Comparison of ENCODE assay signal across 8 cellular contexts in genomic region chr12:95117178-95117599, GRCh38. TPM values are rescaled to one million over a fixed set of nuclear protein-coding genes. Genes with fewer than 3 reads are reported as not detected.
DNase-seq lines count a peak whose midpoint lies in the region; ATAC-seq, FAIRE-seq and TF ChIP-seq lines count a peak whose summit lies in the region.

No MANE protein-coding gene starts in this region.

- H3K27ac Mint-ChIP-seq in activated CD4-positive, alpha-beta memory T cell treated with anti-CD3 and anti-CD28 coated beads, Interleukin-2, amount 10 ng/mL, durations not matched to agents 7 days and 5 days: no peak overlapping the region
- H3K27ac Mint-ChIP-seq in stimulated activated memory B cell treated with anti-CD40 and anti-IgM and Interleukin-4, amounts not matched to agents 10 μg/mL and 1 μg/mL and 100 μg/mL, for 72 hours: no peak overlapping the region

- ATAC-seq in GM19035 (IDR thresholded peaks at IDR 0.05; ENCODE audit: unreplicated experiment) (peak; percentile 73), HG03565 (IDR thresholded peaks at IDR 0.05; ENCODE audit: unreplicated experiment) (peak; percentile 63), mucosa of descending colon (peak; percentile 85)
- peak; percentile 76 for ATAC-seq in stimulated activated memory B cell treated with anti-CD40 and anti-IgM and Interleukin-4, amounts not matched to agents 10 μg/mL and 1 μg/mL and 100 μg/mL, for 72 hours

- peak; percentile 95 for FAIRE-seq in endometrium (lab: Jason Lieb, UNC)

- H3K27me3 Mint-ChIP-seq in activated CD4-positive, alpha-beta memory T cell treated with anti-CD3 and anti-CD28 coated beads, Interleukin-2, amount 10 ng/mL, durations not matched to agents 7 days and 5 days: no peaks in the 10 kb centered on the region
- no peaks in the 10 kb centered on the region for H3K27me3 Mint-ChIP-seq in stimulated activated memory B cell treated with anti-CD40 and anti-IgM and Interleukin-4, amounts not matched to agents 10 μg/mL and 1 μg/mL and 100 μg/mL, for 72 hours

- CTCF ChIA-PET in BJ (lab: Yijun Ruan, JAX): interaction anchor here (0.6 to 3.4 kb wide), 17 partner anchors 9 to 456 kb away, joined by 3 to 53 read pairs (median 3); partner anchors contain the start of genes FGD6 and VEZT
- CTCF ChIA-PET in activated CD4-positive, alpha-beta memory T cell treated with anti-CD3 and anti-CD28 coated beads, Interleukin-2, amount 10 ng/mL, durations not matched to agents 7 days and 5 days (lab: Charles Lee): interaction anchor here (0.6 to 3.3 kb wide), 9 partner anchors 11 to 881 kb away, joined by 3 to 70 read pairs (median 4); partner anchors contain the start of genes FGD6 and VEZT

- no peaks in the 10 kb centered on the region for H3K9me3 ChIP-seq in mucosa of descending colon

- no peak overlapping the region for H3K4me3 ChIP-seq in BJ (ENCODE audit: low read depth, low read length)
- no peak overlapping the region for H3K4me3 ChIP-seq in mucosa of descending colon

- H3K27me3 ChIP-seq in BJ (ENCODE audit: control insufficient read depth, insufficient read depth, low read length): no peaks in the 10 kb centered on the region

- no peaks in the 10 kb centered on the region for H3K36me3 Mint-ChIP-seq in activated CD4-positive, alpha-beta memory T cell treated with anti-CD3 and anti-CD28 coated beads, Interleukin-2, amount 10 ng/mL, durations not matched to agents 7 days and 5 days (ENCODE audit: low read depth)
- no peaks in the 10 kb centered on the region for H3K36me3 Mint-ChIP-seq in stimulated activated memory B cell treated with anti-CD40 and anti-IgM and Interleukin-4, amounts not matched to agents 10 μg/mL and 1 μg/mL and 100 μg/mL, for 72 hours

- TF ChIP-seq CTCF in BJ (IDR thresholded peaks at IDR 0.05; ENCODE audit: insufficient read depth, low read depth, low read length): peak; percentile 55
- peak; percentile 21 for TF ChIP-seq CTCF in mucosa of descending colon (IDR thresholded peaks at IDR 0.05)

- DNase-seq in BJ (ENCODE audit: low read depth) (no peak), NCI-H774 (lab: John Stamatoyannopoulos, UW) (peak; percentile 61), mucosa of descending colon (peak in 1 of 3 donors; percentile 87)
- DNase-seq in activated CD4-positive, alpha-beta memory T cell treated with anti-CD3 and anti-CD28 coated beads, Interleukin-2, amount 10 ng/mL, durations not matched to agents 7 days and 5 days: peak; percentile 57

- H3K4me1 Mint-ChIP-seq in activated CD4-positive, alpha-beta memory T cell treated with anti-CD3 and anti-CD28 coated beads, Interleukin-2, amount 10 ng/mL, durations not matched to agents 7 days and 5 days: peaks cover 12% of the 10 kb centered on the region
- peaks cover 10% of the 10 kb centered on the region for H3K4me1 Mint-ChIP-seq in stimulated activated memory B cell treated with anti-CD40 and anti-IgM and Interleukin-4, amounts not matched to agents 10 μg/mL and 1 μg/mL and 100 μg/mL, for 72 hours

- POLR2A ChIA-PET in BJ (lab: Charles Lee): interaction anchor here (0.5 kb wide), 1 partner anchor 294 kb away, joined by 3 read pairs; no protein-coding TSS in a partner anchor
- POLR2A ChIA-PET in activated CD4-positive, alpha-beta memory T cell treated with anti-CD3 and anti-CD28 coated beads, Interleukin-2, amount 10 ng/mL, durations not matched to agents 7 days and 5 days (lab: Charles Lee): interaction anchor here (1.0 kb wide), 1 partner anchor 357 kb away, joined by 3 read pairs; the partner anchor contains the start of gene METAP2

- H3K9me3 Mint-ChIP-seq in activated CD4-positive, alpha-beta memory T cell treated with anti-CD3 and anti-CD28 coated beads, Interleukin-2, amount 10 ng/mL, durations not matched to agents 7 days and 5 days: no peaks in the 10 kb centered on the region
- no peaks in the 10 kb centered on the region for H3K9me3 Mint-ChIP-seq in stimulated activated memory B cell treated with anti-CD40 and anti-IgM and Interleukin-4, amounts not matched to agents 10 μg/mL and 1 μg/mL and 100 μg/mL, for 72 hours

- no peaks in the 10 kb centered on the region for H3K4me1 ChIP-seq in mucosa of descending colon (ENCODE audit: low read depth)

- no peak overlapping the region for H3K4me3 Mint-ChIP-seq in activated CD4-positive, alpha-beta memory T cell treated with anti-CD3 and anti-CD28 coated beads, Interleukin-2, amount 10 ng/mL, durations not matched to agents 7 days and 5 days
- no peak overlapping the region for H3K4me3 Mint-ChIP-seq in stimulated activated memory B cell treated with anti-CD40 and anti-IgM and Interleukin-4, amounts not matched to agents 10 μg/mL and 1 μg/mL and 100 μg/mL, for 72 hours

- intact Hi-C loops in mucosa of descending colon (cut with DNase I, micrococcal nuclease): loop anchor here (5.0 kb wide), 2 partner anchors 220 to 415 kb away; no protein-coding TSS in a partner anchor

- H3K36me3 ChIP-seq in BJ (ENCODE audit: control insufficient read depth, insufficient read depth, low read length) (no peaks in the 10 kb centered on the region), mucosa of descending colon (ENCODE audit: low read depth) (no peaks in the 10 kb centered on the region)

RNA-seq across cellular contexts. Expression of gene NR2C1, which starts 43.8 kb away (rescaled TPM):
- 12.1 and 24.1 TPM in 2 replicates for polyA plus RNA-seq in BJ (2011; rRNA removed)
- 8.8 and 10.5 TPM in 2 replicates for polyA minus RNA-seq in BJ (2011; rRNA and poly(A)+ RNA removed)
- 10 to 100 TPM; 36.0 to 41.6 TPM for total RNA-seq in activated CD4-positive, alpha-beta memory T cell treated with anti-CD3 and anti-CD28 coated beads, Interleukin-2, amount 10 ng/mL, durations not matched to agents 7 days and 5 days
- total RNA-seq in mucosa of descending colon: 10 to 100 TPM; 27.4 to 28.5 (median 27.8) TPM
